ENCODE assay signal across 8 cellular contexts in genomic region chr21:16269497-16269896, GRCh38.
"Had no signal": no experiment of that assay in that cellular context is flagged by ENCODE, and none has a peak within 500 bp of the region (broad histone marks: within the 10 kb centered on the region; RNA-seq: fewer than 3 reads in every experiment).

No MANE protein-coding gene starts in this region.

- H3K27ac ChIP-seq: HL-60 had no signal

- H3K36me3 Mint-ChIP-seq: IgD-negative memory B cell had no signal

- H3K27ac Mint-ChIP-seq: IgD-negative memory B cell had no signal

- DNase-seq: IMR-90, KBM-7, KG1 had no signal

- H3K27me3 Mint-ChIP-seq: IgD-negative memory B cell had no signal

- H3K4me3 Mint-ChIP-seq: IgD-negative memory B cell had no signal

- FAIRE-seq: HepG2, HTR-8/SVneo, K562 had no signal

- H3K4me1 Mint-ChIP-seq: IgD-negative memory B cell had no signal

- H3K4me3 ChIP-seq: K562 had no signal
